In genomic region chr19:44313231-44313630, GRCh38 we compare ENCODE assay signal across 28 cellular contexts.
"Had no signal": no experiment of that assay in that cellular context is flagged by ENCODE, and none has a peak within 500 bp of the region (broad histone marks: within the 10 kb centered on the region; RNA-seq: fewer than 3 reads in every experiment).

No MANE protein-coding gene starts in this region.

- H3K27ac Mint-ChIP-seq: nephron; neural progenitor cell; progenitor cell of endocrine pancreas; stimulated activated effector memory CD8-positive, alpha-beta T cell treated with anti-CD3 and anti-CD28 coated beads, Interleukin-12 subunit alpha, Interleukin-12 subunit beta, amount 100 ng/mL, for 72 hours; stimulated activated naive B cell treated with anti-CD40 and anti-IgM and Interleukin-4, amounts not matched to agents 10 μg/mL and 1 μg/mL and 100 μg/mL, for 72 hours; stimulated activated naive CD8-positive, alpha-beta T cell treated with anti-CD3 and anti-CD28 coated beads, Interleukin-15, Interleukin-2, amounts not matched to agents 100 ng/mL and 50 ng/mL, for 24 hours had no signal

- ATAC-seq: psoas muscle; right cardiac atrium; right lobe of liver; stimulated activated effector memory CD8-positive, alpha-beta T cell treated with anti-CD3 and anti-CD28 coated beads, Interleukin-12 subunit alpha, Interleukin-12 subunit beta, amount 100 ng/mL, for 72 hours had no signal

- H3K27me3 ChIP-seq: neural progenitor cell, ovary, right lobe of liver, sigmoid colon, stomach, thyroid gland, tibial nerve, upper lobe of left lung, vagina had no signal

- H3K4me2 ChIP-seq: neural progenitor cell had no signal

- H3K27ac ChIP-seq: neural progenitor cell, ovary, parathyroid adenoma, psoas muscle, right lobe of liver, sigmoid colon, stomach, thoracic aorta, thyroid gland, tibial nerve, upper lobe of left lung, vagina had no signal

- H3K36me3 Mint-ChIP-seq: stimulated activated effector memory CD8-positive, alpha-beta T cell treated with anti-CD3 and anti-CD28 coated beads, Interleukin-12 subunit alpha, Interleukin-12 subunit beta, amount 100 ng/mL, for 72 hours had no signal

- H3K9me3 ChIP-seq: thyroid gland, vagina had no signal

- H3K4me3 Mint-ChIP-seq: nephron; neural progenitor cell; stimulated activated effector memory CD8-positive, alpha-beta T cell treated with anti-CD3 and anti-CD28 coated beads, Interleukin-12 subunit alpha, Interleukin-12 subunit beta, amount 100 ng/mL, for 72 hours; stimulated activated naive B cell treated with anti-CD40 and anti-IgM and Interleukin-4, amounts not matched to agents 10 μg/mL and 1 μg/mL and 100 μg/mL, for 72 hours; stimulated activated naive CD8-positive, alpha-beta T cell treated with anti-CD3 and anti-CD28 coated beads, Interleukin-15, Interleukin-2, amounts not matched to agents 100 ng/mL and 50 ng/mL, for 24 hours had no signal

- DNase-seq: occipital lobe; ovary; posterior cingulate gyrus; psoas muscle; right cardiac atrium; right lobe of liver; sigmoid colon; small intestine; stimulated activated CD4-positive, alpha-beta T cell treated with anti-CD3 and anti-CD28 coated beads, Interleukin-15, amount 100 ng/mL, for 24 hours; stimulated activated CD4-positive, alpha-beta T cell treated with anti-CD3 and anti-CD28 coated beads, Interleukin-2, amount 100 ng/mL, for 24 hours; stimulated activated CD4-positive, alpha-beta T cell treated with anti-CD3 and anti-CD28 coated beads, Interleukin-2, amount 100 ng/mL, for 48 hours; stimulated activated CD4-positive, alpha-beta T cell treated with anti-CD3 and anti-CD28 coated beads, Interleukin-4, amount 100 ng/mL, for 24 hours; stimulated activated naive B cell treated with anti-CD40 and anti-IgM and Interleukin-4, amounts not matched to agents 10 μg/mL and 1 μg/mL and 100 μg/mL, for 72 hours; stimulated activated naive CD4-positive, alpha-beta T cell treated with Interleukin-2 at 50 U/mL for 16 hours; stomach; thyroid gland; trophoblast cell; upper lobe of left lung had no signal

- H3K9ac ChIP-seq: neural progenitor cell, parathyroid adenoma had no signal

- H3K36me3 ChIP-seq: neural progenitor cell, ovary, right lobe of liver, sigmoid colon, stomach, thoracic aorta, thyroid gland, upper lobe of left lung, vagina had no signal

- H3K4me3 ChIP-seq: neural progenitor cell, ovary, psoas muscle, right lobe of liver, sigmoid colon, stomach, thoracic aorta, thyroid gland, tibial nerve, upper lobe of left lung, vagina had no signal

- FAIRE-seq: small intestine, urothelium cell line had no signal

- H3K4me1 ChIP-seq: neural progenitor cell, parathyroid adenoma, psoas muscle, right lobe of liver, sigmoid colon, stomach, thyroid gland, tibial nerve, upper lobe of left lung, vagina had no signal

- H3K4me1 Mint-ChIP-seq: nephron; neural progenitor cell; stimulated activated effector memory CD8-positive, alpha-beta T cell treated with anti-CD3 and anti-CD28 coated beads, Interleukin-12 subunit alpha, Interleukin-12 subunit beta, amount 100 ng/mL, for 72 hours had no signal

- H3K27me3 Mint-ChIP-seq: progenitor cell of endocrine pancreas had no signal
